ENCODE assay signal across 11 cellular contexts in the genomic region with DNA sequence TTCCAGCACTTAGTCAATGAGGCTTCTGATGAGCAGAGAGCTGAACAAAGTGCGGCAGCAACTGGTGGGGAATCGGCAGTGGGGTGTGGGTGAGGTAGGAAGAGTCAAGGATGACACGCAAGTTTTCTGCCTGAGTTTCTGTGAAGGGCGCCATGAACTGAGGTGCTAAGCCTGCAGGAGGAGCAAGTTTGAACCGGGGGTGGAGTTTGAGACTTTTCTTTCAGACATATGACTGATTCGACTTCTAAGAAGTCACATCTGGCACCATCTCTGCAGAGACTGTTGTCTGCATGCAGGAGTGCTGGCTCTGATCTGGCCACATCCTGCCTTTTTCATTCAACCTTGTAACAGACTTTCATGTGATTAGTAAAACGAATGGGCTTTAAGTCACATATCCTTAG. TPM values are rescaled to one million over a fixed set of nuclear protein-coding genes. Genes with fewer than 3 reads are reported as not detected.
A peak's percentile ranks its signal among the peaks of the same experiment; 100 is the strongest.
DNase-seq lines count a peak whose midpoint lies in the region; ATAC-seq and TF ChIP-seq lines count a peak whose summit lies in the region.
"Had no signal": no experiment of that assay in that cellular context is flagged by ENCODE, and none has a peak within 500 bp of the region (broad histone marks: within the 10 kb centered on the region; RNA-seq: fewer than 3 reads in every experiment).

No MANE protein-coding gene starts in this region.

- H3K9me3 Mint-ChIP-seq in CD4-positive, CD25-positive, alpha-beta regulatory T cell = no peaks in the 10 kb centered on the region
- H3K9me3 Mint-ChIP-seq in activated B cell treated with CpG ODN at 0.5 μM for 24 hours (no peaks in the 10 kb centered on the region), glutamatergic neuron (ENCODE audit: unreplicated experiment) (peaks cover 4% of the 10 kb centered on the region)
- no peaks in the 10 kb centered on the region for H3K9me3 Mint-ChIP-seq in activated naive CD4-positive, alpha-beta T cell treated with anti-CD3 and anti-CD28 coated beads, Interleukin-2, amount 10 ng/mL, durations not matched to agents 7 days and 5 days
- H3K9me3 Mint-ChIP-seq: dendritic cell treated with granulocyte-macrophage colony-stimulating factor and Interleukin-4, amounts not matched to agents 40 ng/mL and 50 ng/mL, for 4 days had no signal

- H3K36me3 ChIP-seq in CD4-positive, CD25-positive, alpha-beta regulatory T cell (ENCODE audit: control insufficient read depth, insufficient read depth, low read length) = peaks cover 21% of the 10 kb centered on the region
- peaks cover 0 to 66% of the 10 kb centered on the region in 2 donors for H3K36me3 ChIP-seq in gastrocnemius medialis

- CTCF ChIA-PET in activated B cell treated with CpG ODN at 0.5 μM for 24 hours (lab: Charles Lee) = no interaction called here
- CTCF ChIA-PET in activated naive CD4-positive, alpha-beta T cell treated with anti-CD3 and anti-CD28 coated beads, Interleukin-2, amount 10 ng/mL, durations not matched to agents 7 days and 5 days (lab: Charles Lee) = no interaction called here

- H3K27me3 ChIP-seq in CD4-positive, CD25-positive, alpha-beta regulatory T cell (ENCODE audit: control insufficient read depth, insufficient read depth, low read length) = no peaks in the 10 kb centered on the region
- no peaks in the 10 kb centered on the region for H3K27me3 ChIP-seq in gastrocnemius medialis

- no peaks in the 10 kb centered on the region for H3K27me3 Mint-ChIP-seq in CD4-positive, CD25-positive, alpha-beta regulatory T cell
- no peaks in the 10 kb centered on the region for H3K27me3 Mint-ChIP-seq in activated B cell treated with CpG ODN at 0.5 μM for 24 hours
- no peaks in the 10 kb centered on the region for H3K27me3 Mint-ChIP-seq in activated naive CD4-positive, alpha-beta T cell treated with anti-CD3 and anti-CD28 coated beads, Interleukin-2, amount 10 ng/mL, durations not matched to agents 7 days and 5 days
- peaks cover 11% of the 10 kb centered on the region for H3K27me3 Mint-ChIP-seq in glutamatergic neuron (ENCODE audit: unreplicated experiment)
- H3K27me3 Mint-ChIP-seq: dendritic cell treated with granulocyte-macrophage colony-stimulating factor and Interleukin-4, amounts not matched to agents 40 ng/mL and 50 ng/mL, for 4 days had no signal

- peak overlapping the region; percentile 6 to 78 (median 56) for H3K4me3 Mint-ChIP-seq in CD4-positive, CD25-positive, alpha-beta regulatory T cell
- H3K4me3 Mint-ChIP-seq in activated B cell treated with CpG ODN at 0.5 μM for 24 hours (no peak overlapping the region), glutamatergic neuron (ENCODE audit: unreplicated experiment) (no peak overlapping the region)
- H3K4me3 Mint-ChIP-seq in activated naive CD4-positive, alpha-beta T cell treated with anti-CD3 and anti-CD28 coated beads, Interleukin-2, amount 10 ng/mL, durations not matched to agents 7 days and 5 days = peak overlapping the region; percentile 34
- H3K4me3 Mint-ChIP-seq: dendritic cell treated with granulocyte-macrophage colony-stimulating factor and Interleukin-4, amounts not matched to agents 40 ng/mL and 50 ng/mL, for 4 days had no signal

- H3K4me1 ChIP-seq in CD4-positive, CD25-positive, alpha-beta regulatory T cell (ENCODE audit: control insufficient read depth, insufficient read depth, low read length, poor library complexity, severe bottlenecking) = peaks cover 32% of the 10 kb centered on the region
- no peaks in the 10 kb centered on the region for H3K4me1 ChIP-seq in gastrocnemius medialis

- TF ChIP-seq CTCF in activated B cell treated with CpG ODN at 0.5 μM for 24 hours (IDR thresholded peaks at IDR 0.05) = no peak
- TF ChIP-seq CTCF in gastrocnemius medialis (IDR thresholded peaks at IDR 0.05 in 4 of 5, conservative IDR thresholded peaks at IDR 0.05 in 1 of 5) = no peak
- no peak for TF ChIP-seq CTCF in glutamatergic neuron (IDR thresholded peaks at IDR 0.05; ENCODE audit: partially characterized antibody, unreplicated experiment)

- H3K4me1 Mint-ChIP-seq in CD4-positive, CD25-positive, alpha-beta regulatory T cell = peaks cover 0 to 35% (median 24%) of the 10 kb centered on the region in 4 donors
- peaks cover 5% of the 10 kb centered on the region for H3K4me1 Mint-ChIP-seq in activated B cell treated with CpG ODN at 0.5 μM for 24 hours
- peaks cover 43% of the 10 kb centered on the region for H3K4me1 Mint-ChIP-seq in activated naive CD4-positive, alpha-beta T cell treated with anti-CD3 and anti-CD28 coated beads, Interleukin-2, amount 10 ng/mL, durations not matched to agents 7 days and 5 days
- H3K4me1 Mint-ChIP-seq in glutamatergic neuron (ENCODE audit: low read depth, unreplicated experiment) = peaks cover 7% of the 10 kb centered on the region

- TF ChIP-seq POLR2A in gastrocnemius medialis (IDR thresholded peaks at IDR 0.05) = no peak

- ATAC-seq in CD4-positive, CD25-positive, alpha-beta regulatory T cell (ENCODE audit: low read depth in 2 of 2) = peak; percentile 96 to 97
- ATAC-seq in activated B cell treated with CpG ODN at 0.5 μM for 24 hours (ENCODE audit: low read depth) (no peak), gastrocnemius medialis (no peak), GM21717 (IDR thresholded peaks at IDR 0.05; ENCODE audit: unreplicated experiment) (no peak)

- peak overlapping the region; percentile 65 to 97 (median 94) for H3K27ac Mint-ChIP-seq in CD4-positive, CD25-positive, alpha-beta regulatory T cell
- peak overlapping the region; percentile 16 for H3K27ac Mint-ChIP-seq in activated B cell treated with CpG ODN at 0.5 μM for 24 hours
- peak overlapping the region; percentile 96 for H3K27ac Mint-ChIP-seq in activated naive CD4-positive, alpha-beta T cell treated with anti-CD3 and anti-CD28 coated beads, Interleukin-2, amount 10 ng/mL, durations not matched to agents 7 days and 5 days
- H3K27ac Mint-ChIP-seq in glutamatergic neuron (ENCODE audit: unreplicated experiment) = no peak overlapping the region
- H3K27ac Mint-ChIP-seq: dendritic cell treated with granulocyte-macrophage colony-stimulating factor and Interleukin-4, amounts not matched to agents 40 ng/mL and 50 ng/mL, for 4 days had no signal

- DNase-seq in CD4-positive, CD25-positive, alpha-beta regulatory T cell = peak; percentile 37 to 98 (median 86)
- DNase-seq in activated B cell treated with CpG ODN at 0.5 μM for 24 hours = no peak
- peak; percentile 89 for DNase-seq in activated naive CD4-positive, alpha-beta T cell treated with anti-CD3 and anti-CD28 coated beads, Interleukin-2, amount 10 ng/mL, durations not matched to agents 7 days and 5 days
- peak; percentile 54 to 60 for DNase-seq in stimulated activated CD4-positive, alpha-beta T cell treated with anti-CD3 and anti-CD28 coated beads, Interleukin-15, amount 100 ng/mL, for 48 hours (ENCODE audit: low read depth in 2 of 2)
- DNase-seq in gastrocnemius medialis = no peak
- DNase-seq in glutamatergic neuron = no peak
- DNase-seq in NCI-H1694 (lab: John Stamatoyannopoulos, UW) = no peak
- DNase-seq: NCI-H1105 had no signal

- in situ Hi-C loops in gastrocnemius medialis (cut with MboI; ENCODE audit: low sequenced_read_pairs in 4 of 4) = no loop called here

- peak overlapping the region; percentile 54 for H3K4me3 ChIP-seq in CD4-positive, CD25-positive, alpha-beta regulatory T cell (ENCODE audit: low read depth, low read length)
- H3K4me3 ChIP-seq in gastrocnemius medialis = no peak overlapping the region

- no peaks in the 10 kb centered on the region for H3K9me3 ChIP-seq in CD4-positive, CD25-positive, alpha-beta regulatory T cell (ENCODE audit: control insufficient read depth in 2 of 2, low read length in 2 of 2)
- no peaks in the 10 kb centered on the region for H3K9me3 ChIP-seq in gastrocnemius medialis

- H3K27ac ChIP-seq in CD4-positive, CD25-positive, alpha-beta regulatory T cell (ENCODE audit: insufficient read depth, low read length, poor library complexity, severe bottlenecking) = peak overlapping the region; percentile 55
- H3K27ac ChIP-seq in gastrocnemius medialis = peak overlapping the region in 2 of 4 donors; percentile 2 to 42
- H3K27ac ChIP-seq: C4-2B had no signal

- POLR2A ChIA-PET in activated B cell treated with CpG ODN at 0.5 μM for 24 hours (lab: Charles Lee) = no interaction called here

- H3K36me3 Mint-ChIP-seq in CD4-positive, CD25-positive, alpha-beta regulatory T cell = peaks cover 13% of the 10 kb centered on the region
- H3K36me3 Mint-ChIP-seq in activated B cell treated with CpG ODN at 0.5 μM for 24 hours (ENCODE audit: low read depth) (peaks cover 56% of the 10 kb centered on the region), glutamatergic neuron (ENCODE audit: unreplicated experiment) (peaks cover 11% of the 10 kb centered on the region)
- peaks cover 45% of the 10 kb centered on the region for H3K36me3 Mint-ChIP-seq in activated naive CD4-positive, alpha-beta T cell treated with anti-CD3 and anti-CD28 coated beads, Interleukin-2, amount 10 ng/mL, durations not matched to agents 7 days and 5 days

- intact Hi-C loops in activated B cell treated with CpG ODN at 0.5 μM for 24 hours (cut with micrococcal nuclease) (no loop called here), gastrocnemius medialis (cut with DNase I; ENCODE audit: low total_unique reads) (no loop called here)

RNA-seq across cellular contexts. Expression of a gene that starts 14.8 kb away (rescaled TPM):
- 116 TPM for total RNA-seq in CD4-positive, CD25-positive, alpha-beta regulatory T cell
- polyA plus RNA-seq in CD4-positive, CD25-positive, alpha-beta regulatory T cell = 100 to 1,000 TPM; 141 to 148 (median 144) TPM
- 144 and 151 TPM in 2 replicates for total RNA-seq in activated B cell treated with CpG ODN at 0.5 μM for 24 hours
- total RNA-seq in gastrocnemius medialis = 100 to 1,000 TPM in 3 of 4 donors, 10 to 100 TPM in 1; 83.2 to 231 (median 173) TPM
- total RNA-seq in glutamatergic neuron (ENCODE audit: unreplicated experiment) = 213 TPM

RNA-seq across cellular contexts. Expression of a gene that starts 54.0 kb away (rescaled TPM):
- 9.0 TPM for total RNA-seq in CD4-positive, CD25-positive, alpha-beta regulatory T cell
- polyA plus RNA-seq in CD4-positive, CD25-positive, alpha-beta regulatory T cell = 10 to 100 TPM; 17.8 to 24.4 (median 22.1) TPM
- total RNA-seq in activated B cell treated with CpG ODN at 0.5 μM for 24 hours (13.4 and 18.6 TPM in 2 replicates), gastrocnemius medialis (10 to 100 TPM; 18.1 to 49.8 (median 25.1) TPM), glutamatergic neuron (ENCODE audit: unreplicated experiment) (15.0 TPM)

Comparison
In these comparisons a context has a peak if more than half of its experiments do, and no peak if none do; other contexts are left out.
1. ATAC-seq: peak in CD4-positive, CD25-positive, alpha-beta regulatory T cell (2 of 2); none in activated B cell treated with CpG ODN at 0.5 μM for 24 hours (single experiment), gastrocnemius medialis (0 of 2) and GM21717 (single experiment).
2. DNase-seq: peak in CD4-positive, CD25-positive, alpha-beta regulatory T cell (3 of 3), activated naive CD4-positive, alpha-beta T cell treated with anti-CD3 and anti-CD28 coated beads, Interleukin-2, amount 10 ng/mL, durations not matched to agents 7 days and 5 days (single experiment) and stimulated activated CD4-positive, alpha-beta T cell treated with anti-CD3 and anti-CD28 coated beads, Interleukin-15, amount 100 ng/mL, for 48 hours (2 of 2); none in activated B cell treated with CpG ODN at 0.5 μM for 24 hours (single experiment), gastrocnemius medialis (0 of 2), glutamatergic neuron (single experiment) and NCI-H1694 (single experiment).
3. H3K4me3 Mint-ChIP-seq: peak in CD4-positive, CD25-positive, alpha-beta regulatory T cell (4 of 4) and activated naive CD4-positive, alpha-beta T cell treated with anti-CD3 and anti-CD28 coated beads, Interleukin-2, amount 10 ng/mL, durations not matched to agents 7 days and 5 days (single experiment); none in activated B cell treated with CpG ODN at 0.5 μM for 24 hours (single experiment) and glutamatergic neuron (single experiment).